14 cellular contexts compared by ENCODE assay signal in the genomic region with DNA sequence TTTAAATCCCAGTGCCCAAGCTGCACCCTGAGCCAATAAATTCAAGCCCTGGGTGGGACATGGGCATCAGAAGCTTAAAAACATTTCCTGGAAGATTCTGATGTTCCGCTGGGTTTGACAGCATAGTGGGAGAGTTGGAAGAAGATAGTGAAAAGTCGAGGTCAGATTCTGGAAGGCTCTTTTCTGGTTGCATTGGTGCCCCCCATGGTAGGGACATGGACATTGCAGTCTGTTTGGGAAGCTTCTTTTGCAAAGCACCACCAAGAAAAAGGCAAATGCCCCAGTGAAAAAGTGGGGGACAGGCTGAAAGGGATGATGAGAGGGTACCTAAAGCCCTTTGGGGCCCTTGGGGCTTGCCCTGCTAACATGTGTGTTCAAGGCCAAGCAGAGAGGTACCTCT. TPM values are rescaled to one million over a fixed set of nuclear protein-coding genes. Genes with fewer than 3 reads are reported as not detected.
DNase-seq lines count a peak whose midpoint lies in the region; ATAC-seq and TF ChIP-seq lines count a peak whose summit lies in the region.
"Had no signal": no experiment of that assay in that cellular context is flagged by ENCODE, and none has a peak within 500 bp of the region (broad histone marks: within the 10 kb centered on the region; RNA-seq: fewer than 3 reads in every experiment).

No MANE protein-coding gene starts in this region.

- H3K27me3 ChIP-seq in foreskin keratinocyte (peaks cover 80% of the 10 kb centered on the region), transverse colon (no peaks in the 10 kb centered on the region)
- H3K27me3 ChIP-seq: adrenal gland had no signal

- in situ Hi-C loops in transverse colon (cut with MboI; ENCODE audit: low pct_ligation_motif_present in 1 of 4, low pct_unique_long_range_greater_than_20kb in 1 of 4, low sequenced_read_pairs in 3 of 4), result no loop called here

- ATAC-seq in foreskin keratinocyte (no peak), GM21825 (IDR thresholded peaks at IDR 0.05; ENCODE audit: unreplicated experiment) (no peak), GM19395 (IDR thresholded peaks at IDR 0.05; ENCODE audit: unreplicated experiment) (no peak)

- 71 to 100% methylated on average over 1 to 2 of the region's 2 CpGs for WGBS in transverse colon (ENCODE audit: low coverage in 1 of 2), 2 donors

- DNase-seq in DMS53 (lab: John Stamatoyannopoulos, UW) (peak; percentile 43), DMS53 treated with DMSO at 0.1 percent for 48 hours (lab: John Stamatoyannopoulos, UW; ENCODE audit: unreplicated experiment) (no peak), foreskin keratinocyte (no peak), transverse colon (no peak), globus pallidus (ENCODE audit: low spot score) (no peak)
- DNase-seq: GDM1, NCI-H1417, NCI-H774 had no signal

- intact Hi-C loops in transverse colon (cut with DNase I; ENCODE audit: low total_unique reads), result no loop called here

- TF ChIP-seq CTCF in VCaP (conservative IDR thresholded peaks at IDR 0.05), result no peak
- TF ChIP-seq CTCF in foreskin keratinocyte (conservative IDR thresholded peaks at IDR 0.05), result peak; percentile 26
- no peak for TF ChIP-seq CTCF in transverse colon (IDR thresholded peaks at IDR 0.05)

- no peak for TF ChIP-seq EP300 in transverse colon (IDR thresholded peaks at IDR 0.05; ENCODE audit: low read depth)

- no peaks in the 10 kb centered on the region for H3K9me3 ChIP-seq in transverse colon
- H3K9me3 ChIP-seq: adrenal gland, thoracic aorta had no signal

- H3K4me1 ChIP-seq in foreskin keratinocyte, result no peaks in the 10 kb centered on the region
- H3K4me1 ChIP-seq in transverse colon, result peaks cover 4 to 21% (median 17%) of the 10 kb centered on the region in 4 donors

- TF ChIP-seq POLR2A in transverse colon (IDR thresholded peaks at IDR 0.05), result no peak

- H3K4me3 ChIP-seq in transverse colon, result no peak overlapping the region
- H3K4me3 ChIP-seq: adrenal gland, thoracic aorta had no signal

- no peaks in the 10 kb centered on the region for H3K36me3 ChIP-seq in transverse colon
- H3K36me3 ChIP-seq: thoracic aorta had no signal

- H3K27ac ChIP-seq in VCaP (peak overlapping the region; percentile 96), foreskin keratinocyte (no peak overlapping the region), transverse colon (peak overlapping the region; percentile 51 to 74 (median 60))
- H3K27ac ChIP-seq: epithelial cell of prostate, thoracic aorta had no signal

RNA-seq across cellular contexts. Expression of a gene that starts 21.0 kb away (rescaled TPM):
- total RNA-seq in foreskin keratinocyte (0.07 TPM in 1 of 2 replicates, not detected in the other), transverse colon (10 to 100 TPM; 10.8 to 28.6 (median 11.6) TPM)
- polyA plus RNA-seq in foreskin keratinocyte, result 0.02 TPM in 1 of 2 replicates, not detected in the other

RNA-seq across cellular contexts. Expression of a gene that starts 35.4 kb away (rescaled TPM):
- total RNA-seq in foreskin keratinocyte (56.8 and 69.2 TPM in 2 replicates), transverse colon (10 to 100 TPM; 37.3 to 67.3 (median 51.4) TPM)
- 8.5 and 9.7 TPM in 2 replicates for polyA plus RNA-seq in foreskin keratinocyte

Comparison
In these comparisons a context has a peak if more than half of its experiments do, and no peak if none do; other contexts are left out.
1. RNA of a gene that starts 21.0 kb away (total RNA-seq): 10.8 to 28.6 TPM in transverse colon; 0.07 TPM in foreskin keratinocyte; every median in the first group is over 10 times any median in the second.